In genomic region chr18:50880944-50881343, GRCh38 we compare ENCODE assay signal across 8 cellular contexts. TPM values are rescaled to one million over a fixed set of nuclear protein-coding genes. Genes with fewer than 3 reads are reported as not detected.
DNase-seq lines count a peak whose midpoint lies in the region; ATAC-seq, FAIRE-seq and TF ChIP-seq lines count a peak whose summit lies in the region.
"Not testable (repeated sequence)": the region's sequence is repeated elsewhere in the genome, so short reads cannot be mapped to it uniquely, and the experiment has no call there.

No MANE protein-coding gene starts in this region.

- H3K9ac ChIP-seq in BLaER1; IMR-90 (ENCODE audit: low read depth, low read length); MM.1S (ENCODE audit: low read length); K562 (ENCODE audit: insufficient read depth in 1 of 2, low read depth in 2 of 2, low read length in 2 of 2); mesendoderm (ENCODE audit: low read length): not testable (repeated sequence)
- H3K9ac ChIP-seq in OCI-LY1 (ENCODE audit: low read length) = peak overlapping the region; percentile 94

- not testable (repeated sequence) for H2BK5ac ChIP-seq in IMR-90 (ENCODE audit: low read depth, low read length, poor library complexity, severe bottlenecking); mesendoderm (ENCODE audit: low read length)

- not testable (repeated sequence) for H3K56ac ChIP-seq in IMR-90 (ENCODE audit: extremely low read depth, insufficient read depth, low read length)
- H3K56ac ChIP-seq in mesendoderm (ENCODE audit: low read length) = peak overlapping the region; percentile 34

- TF ChIP-seq EP300 in K562 (IDR thresholded peaks at IDR 0.05; ENCODE audit: low read length) = not testable (repeated sequence)

- not testable (repeated sequence) for ATAC-seq in IMR-90 (ENCODE audit: low read depth); activated CD4-positive, alpha-beta T cell treated with anti-CD3 and anti-CD28 coated beads for 36 hours; K562

- dilution Hi-C loops in IMR-90 (cut with HindIII; ENCODE audit: low sequenced_read_pairs, unreplicated experiment) = not testable (repeated sequence)

- H3K4me1 ChIP-seq in BLaER1 (peaks cover 26% of the 10 kb centered on the region), HAP-1 (peaks cover 15% of the 10 kb centered on the region), OCI-LY1 (ENCODE audit: insufficient read depth, low read length, severe bottlenecking) (peaks cover 40% of the 10 kb centered on the region)
- not testable (repeated sequence) for H3K4me1 ChIP-seq in IMR-90 (ENCODE audit: control insufficient read depth, insufficient read depth, low read length); MM.1S (ENCODE audit: low read length); K562 (replicated peaks in 1 of 2; ENCODE audit: control insufficient read depth in 2 of 2, insufficient read depth in 2 of 2, low read length in 2 of 2); mesendoderm (ENCODE audit: control insufficient read depth, low read depth, low read length)

- not testable (repeated sequence) for H2AFZ ChIP-seq in IMR-90 (replicated peaks; ENCODE audit: low read length, poor library complexity); MM.1S (ENCODE audit: low read length); OCI-LY1 (ENCODE audit: low read length); K562 (ENCODE audit: low read depth, low read length)

- in situ Hi-C loops in HAP-1 (cut with MboI; ENCODE audit: low sequenced_read_pairs); IMR-90 (cut with MboI; ENCODE audit: low sequenced_read_pairs); K562 (cut with MboI): not testable (repeated sequence)

- H3K36me3 Mint-ChIP-seq in activated CD4-positive, alpha-beta T cell treated with anti-CD3 and anti-CD28 coated beads for 36 hours (ENCODE audit: low read depth) = peaks cover 24% of the 10 kb centered on the region

- H3K4me3 Mint-ChIP-seq in activated CD4-positive, alpha-beta T cell treated with anti-CD3 and anti-CD28 coated beads for 36 hours = peak overlapping the region; percentile 38

- H3K9me3 Mint-ChIP-seq in activated CD4-positive, alpha-beta T cell treated with anti-CD3 and anti-CD28 coated beads for 36 hours (ENCODE audit: low read depth) = not testable (repeated sequence)

- peaks cover 69% of the 10 kb centered on the region for H4K20me1 ChIP-seq in BLaER1
- not testable (repeated sequence) for H4K20me1 ChIP-seq in IMR-90 (ENCODE audit: insufficient read depth, low read length); MM.1S (ENCODE audit: insufficient read depth, low read length); OCI-LY1 (ENCODE audit: insufficient read depth, low read length); K562 (replicated peaks; ENCODE audit: control insufficient read depth, insufficient read depth, low read length)

- H3K14ac ChIP-seq in IMR-90 (replicated peaks; ENCODE audit: low read depth, low read length) = not testable (repeated sequence)

- peaks cover 63% of the 10 kb centered on the region for H3K79me2 ChIP-seq in MM.1S (ENCODE audit: low read length)
- H3K79me2 ChIP-seq in OCI-LY1 (ENCODE audit: insufficient read depth, low read length) = peaks cover 66% of the 10 kb centered on the region
- H3K79me2 ChIP-seq in K562 (ENCODE audit: control insufficient read depth, insufficient read depth, low read length) = peaks cover 45% of the 10 kb centered on the region
- H3K79me2 ChIP-seq in mesendoderm (ENCODE audit: control insufficient read depth, insufficient read depth, low read length) = not testable (repeated sequence)

- H4K91ac ChIP-seq in IMR-90 (ENCODE audit: insufficient read depth, low read depth, low read length) = not testable (repeated sequence)

- not testable (repeated sequence) for H2BK15ac ChIP-seq in IMR-90 (ENCODE audit: low read depth, low read length); mesendoderm (replicated peaks; ENCODE audit: low read depth)

- POLR2A ChIA-PET in IMR-90 (lab: Charles Lee; ENCODE audit: unreplicated experiment); activated CD4-positive, alpha-beta T cell treated with anti-CD3 and anti-CD28 coated beads for 36 hours (lab: Charles Lee); K562 (lab: Yijun Ruan, JAX): not testable (repeated sequence)

- peak overlapping the region; percentile 85 for H3K4me2 ChIP-seq in BLaER1
- H3K4me2 ChIP-seq in IMR-90 (ENCODE audit: low read depth, low read length); K562 (ENCODE audit: insufficient read depth, low read length); mesendoderm (ENCODE audit: low read length): not testable (repeated sequence)
- peak overlapping the region; percentile 57; the same call in 1 of the 2 replicates for H3K4me2 ChIP-seq in MM.1S (ENCODE audit: low read depth, low read length)
- peak overlapping the region; percentile 74 for H3K4me2 ChIP-seq in OCI-LY1 (ENCODE audit: low read length)

- not testable (repeated sequence) for H4K8ac ChIP-seq in IMR-90 (ENCODE audit: low read depth in 2 of 2, low read length in 2 of 2); mesendoderm (ENCODE audit: low read depth, low read length)

- not testable (repeated sequence) for H3K4me3 ChIP-seq in BLaER1; IMR-90 (ENCODE audit: insufficient read depth, low read depth, low read length); MM.1S (ENCODE audit: low read length); K562; mesendoderm (ENCODE audit: low read length)
- H3K4me3 ChIP-seq in HAP-1 = peak overlapping the region; percentile 61
- peak overlapping the region; percentile 96 for H3K4me3 ChIP-seq in OCI-LY1 (ENCODE audit: low read depth, low read length, poor library complexity, severe bottlenecking)

- H3K36me3 ChIP-seq in BLaER1 = peaks cover 27% of the 10 kb centered on the region
- not testable (repeated sequence) for H3K36me3 ChIP-seq in HAP-1 (replicated peaks); IMR-90 (ENCODE audit: control insufficient read depth, insufficient read depth, low read length); MM.1S (replicated peaks; ENCODE audit: insufficient read depth, low read length); OCI-LY1 (ENCODE audit: insufficient read depth, low read length); K562 (ENCODE audit: control insufficient read depth, insufficient read depth, low read length); mesendoderm (ENCODE audit: control insufficient read depth, insufficient read depth, low read length)

- H2BK20ac ChIP-seq in IMR-90 (ENCODE audit: low read depth, low read length) = not testable (repeated sequence)

- CTCF ChIA-PET in IMR-90 (lab: Yijun Ruan, JAX); K562 (lab: Yijun Ruan, JAX; ENCODE audit: low intra/inter-chr PET ratio): not testable (repeated sequence)
- CTCF ChIA-PET in activated CD4-positive, alpha-beta T cell treated with anti-CD3 and anti-CD28 coated beads for 36 hours (lab: Charles Lee) = interaction anchor here (1.1 kb wide), 1 partner anchor 173 kb away, joined by 3 read pairs; no protein-coding TSS in a partner anchor

- peaks cover 17% of the 10 kb centered on the region for H3F3A ChIP-seq in MM.1S (ENCODE audit: insufficient read depth, low read length)
- not testable (repeated sequence) for H3F3A ChIP-seq in OCI-LY1 (ENCODE audit: insufficient read depth, low read length)

- H3K27me3 Mint-ChIP-seq in activated CD4-positive, alpha-beta T cell treated with anti-CD3 and anti-CD28 coated beads for 36 hours = not testable (repeated sequence)

- not testable (repeated sequence) for H2AK9ac ChIP-seq in IMR-90 (replicated peaks; ENCODE audit: low read depth, low read length, poor library complexity)

- not testable (repeated sequence) for H2AK5ac ChIP-seq in IMR-90 (ENCODE audit: low read depth, low read length); mesendoderm (ENCODE audit: low read length)

- TF ChIP-seq RAD21 in IMR-90 (IDR thresholded peaks at IDR 0.05; ENCODE audit: low read length); K562 (CRISPR knock-in tag; conservative IDR thresholded peaks at IDR 0.05 in 1 of 2, IDR thresholded peaks at IDR 0.05 in 1 of 2): not testable (repeated sequence)

- DNase-seq in HAP-1 (ENCODE audit: low spot score in 2 of 2) (peak in 1 of 2 experiments; percentile 12), K562 (ENCODE audit: extremely low read depth in 1 of 4, low spot score in 3 of 4) (peak in 1 of 4 experiments; percentile 9)
- not testable (repeated sequence) for DNase-seq in IMR-90; MM.1S; activated CD4-positive, alpha-beta T cell treated with anti-CD3 and anti-CD28 coated beads for 36 hours; mesendoderm

- not testable (repeated sequence) for H3K18ac ChIP-seq in IMR-90 (ENCODE audit: low read depth, low read length); mesendoderm (ENCODE audit: low read length)

- H3K9me1 ChIP-seq in IMR-90 (ENCODE audit: insufficient read depth, low read length); K562 (ENCODE audit: control insufficient read depth, insufficient read depth, low read length): not testable (repeated sequence)

- 0 out of 2 replicates have a peak overlapping the region, but pooled peaks have one; percentile 17 for H3K23ac ChIP-seq in IMR-90 (ENCODE audit: low read depth, low read length)
- H3K23ac ChIP-seq in mesendoderm (ENCODE audit: low read length) = not testable (repeated sequence)

- not testable (repeated sequence) for H3K27ac ChIP-seq in BLaER1; IMR-90 (ENCODE audit: insufficient read depth, low read length); MM.1S (ENCODE audit: low read length); K562 (ENCODE audit: extremely low read depth, low read depth, low read length); mesendoderm (ENCODE audit: low read depth, low read length)
- H3K27ac ChIP-seq in OCI-LY1 (ENCODE audit: low read depth, low read length, poor library complexity, severe bottlenecking) = peak overlapping the region; percentile 74

- peak; percentile 40 for FAIRE-seq in K562 (lab: Jason Lieb, UNC)

- H3K4me1 Mint-ChIP-seq in activated CD4-positive, alpha-beta T cell treated with anti-CD3 and anti-CD28 coated beads for 36 hours = peaks cover 40% of the 10 kb centered on the region

- not testable (repeated sequence) for TF ChIP-seq CTCF in IMR-90 (conservative IDR thresholded peaks at IDR 0.05; ENCODE audit: low read depth, low read length); MM.1S (IDR thresholded peaks at IDR 0.05; ENCODE audit: low read length); OCI-LY1 (IDR thresholded peaks at IDR 0.05; ENCODE audit: low read length); K562 (IDR thresholded peaks at IDR 0.05 in 2 of 3, conservative IDR thresholded peaks at IDR 0.05 in 1 of 3; ENCODE audit: insufficient read depth in 2 of 3, low read depth in 1 of 3, low read length in 3 of 3)

- not testable (repeated sequence) for TF ChIP-seq POLR2A in IMR-90 (IDR thresholded peaks at IDR 0.05; ENCODE audit: low read depth, low read length); K562 (conservative IDR thresholded peaks at IDR 0.05)

- not testable (repeated sequence) for H3K27ac Mint-ChIP-seq in activated CD4-positive, alpha-beta T cell treated with anti-CD3 and anti-CD28 coated beads for 36 hours

- not testable (repeated sequence) for H4K5ac ChIP-seq in IMR-90 (ENCODE audit: low read depth, low read length); mesendoderm (ENCODE audit: low read length)

- WGBS in IMR-90 (ENCODE audit: extremely low coverage in 2 of 2, insufficient read length in 1 of 2), 2 experiments = no CpG with 5 or more reads among the region's 9 CpGs
- WGBS in K562 (ENCODE audit: insufficient coverage, low coverage, missing lambda C conversion rate) = 73% methylated on average over 9 of the region's 9 CpGs
- no CpG with 5 or more reads among the region's 9 CpGs for WGBS in mesendoderm (ENCODE audit: extremely low coverage, insufficient coverage, low lambda C conversion rate)

- H2BK120ac ChIP-seq in IMR-90 (ENCODE audit: low read depth, low read length); mesendoderm (ENCODE audit: low read depth, low read length): not testable (repeated sequence)

- peaks cover 11 to 26% of the 10 kb centered on the region in 2 experiments; a peak in 3 of 4 replicates for H3K79me1 ChIP-seq in IMR-90 (ENCODE audit: low read depth in 1 of 2, low read length in 2 of 2)
- H3K79me1 ChIP-seq in mesendoderm (ENCODE audit: low read length) = not testable (repeated sequence)

- intact Hi-C loops in IMR-90 (cut with micrococcal nuclease) = loop anchor here (2.0 kb wide), 1 partner anchor 88 kb away; the partner anchor contains the start of gene ELAC1
- intact Hi-C loops in activated CD4-positive, alpha-beta T cell treated with anti-CD3 and anti-CD28 coated beads for 36 hours (cut with DNase I, micrococcal nuclease) = loop anchor here in 1 of 2 experiments (1.0 kb wide), 1 partner anchor 19 kb away; no protein-coding TSS in a partner anchor
- intact Hi-C loops in K562 (cut with micrococcal nuclease) = not testable (repeated sequence)

- H3K9me2 ChIP-seq in MM.1S (replicated peaks; ENCODE audit: insufficient read depth, low read length); OCI-LY1 (ENCODE audit: low read depth, low read length): not testable (repeated sequence)

- BruUV-seq in IMR-90 (replicated peaks; lab: Mats Ljungman, UMichigan); K562 (replicated peaks; lab: Mats Ljungman, UMichigan): not testable (repeated sequence)

- not testable (repeated sequence) for H3K27me3 ChIP-seq in BLaER1; HAP-1 (ENCODE audit: low read depth); IMR-90 (ENCODE audit: control insufficient read depth, insufficient read depth, low read length); MM.1S (replicated peaks; ENCODE audit: insufficient read depth, low read length); OCI-LY1 (ENCODE audit: insufficient read depth, low read length); K562 (ENCODE audit: control insufficient read depth in 2 of 2, insufficient read depth in 2 of 2, low read length in 2 of 2); mesendoderm (ENCODE audit: insufficient read depth, low read length, poor library complexity)

- not testable (repeated sequence) for H3K9me3 ChIP-seq in BLaER1; HAP-1; IMR-90 (ENCODE audit: control insufficient read depth, insufficient read depth, low read length); MM.1S (replicated peaks; ENCODE audit: insufficient read depth, low read length); OCI-LY1 (ENCODE audit: low read length); K562 (replicated peaks; ENCODE audit: control insufficient read depth, insufficient read depth, low read depth, low read length)

- H3K4ac ChIP-seq in IMR-90 (ENCODE audit: low read depth, low read length); mesendoderm (ENCODE audit: low read depth, low read length): not testable (repeated sequence)

RNA-seq across cellular contexts. Expression of gene ME2, which starts 2.0 kb away (rescaled TPM):
- total RNA-seq in IMR-90 (2012; rRNA removed) = 32.6 and 50.0 TPM in 2 replicates
- polyA plus RNA-seq in IMR-90 (2012; rRNA removed) = 25.4 and 29.7 TPM in 2 replicates
- 6.2 and 12.6 TPM in 2 replicates for polyA plus RNA-seq in IMR-90 (2012; cell fraction: cytosol; rRNA removed)
- polyA plus RNA-seq in IMR-90 (2012; cell fraction: nucleus; rRNA removed; ENCODE audit: low replicate concordance) = 2.9 and 22.9 TPM in 2 replicates
- total RNA-seq in activated CD4-positive, alpha-beta T cell treated with anti-CD3 and anti-CD28 coated beads for 36 hours = 100 to 1,000 TPM; 146 to 178 TPM
- 10.7 and 35.3 TPM in 2 replicates for total RNA-seq in K562 (2011; cell fraction: chromatin; rRNA removed; ENCODE audit: low replicate concordance)
- 5.8 and 6.7 TPM in 2 replicates for total RNA-seq in K562 (2011; cell fraction: nucleolus; rRNA removed)
- total RNA-seq in K562 (2011; cell fraction: nucleoplasm; rRNA removed) = 14.2 and 21.4 TPM in 2 replicates
- 42.1 and 46.1 TPM in 2 replicates for total RNA-seq in K562 (2014; rRNA removed)
- 36.2 and 40.9 TPM in 2 replicates for total RNA-seq in K562 (2014; rRNA removed; fragmentation: Illumina TruSeq; extraction: Trizol)
- total RNA-seq in K562 (2015; rRNA removed; fragmentation: Illumina TruSeq; extraction: Trizol) = 26.2 and 31.3 TPM in 2 replicates
- total RNA-seq in K562 (2021) = 29.5 and 30.3 TPM in 2 replicates
- 42.3 and 54.4 TPM in 2 replicates for polyA plus RNA-seq in K562 (2011; rRNA removed)
- 18.1 and 31.4 TPM in 2 replicates for polyA plus RNA-seq in K562 (2011; cell fraction: cytosol; rRNA removed)
- 14.6 and 24.3 TPM in 2 replicates for polyA plus RNA-seq in K562 (2011; cell fraction: nucleus; rRNA removed)
- 23.8 and 27.6 TPM in 2 replicates for polyA plus RNA-seq in K562 (2012)
- polyA plus RNA-seq in K562 (2014; fragmentation: Illumina TruSeq; extraction: Trizol) = 44.3 and 54.0 TPM in 2 replicates
- 10 to 100 TPM; 12.3 to 13.0 TPM for polyA plus RNA-seq in K562 (2014; fragmentation: Nextera tagmentation; extraction: Ambion mirVana)
- polyA plus RNA-seq in K562 (2014; rRNA removed) = 39.5 and 40.7 TPM in 2 replicates
- 53.5 and 57.6 TPM in 2 replicates for polyA minus RNA-seq in K562 (2011; rRNA and poly(A)+ RNA removed)
- 18.4 and 24.2 TPM in 2 replicates for polyA minus RNA-seq in K562 (2011; cell fraction: cytosol; rRNA and poly(A)+ RNA removed)
- 6.7 and 11.4 TPM in 2 replicates for polyA minus RNA-seq in K562 (2011; cell fraction: nucleus; rRNA and poly(A)+ RNA removed)
- polyA plus RNA-seq in mesendoderm (2013, experiment 1 of 2) = 41.0 TPM
- 42.1 TPM for polyA plus RNA-seq in mesendoderm (2013, experiment 2 of 2)
